31 cellular contexts compared by ENCODE assay signal in the genomic region with DNA sequence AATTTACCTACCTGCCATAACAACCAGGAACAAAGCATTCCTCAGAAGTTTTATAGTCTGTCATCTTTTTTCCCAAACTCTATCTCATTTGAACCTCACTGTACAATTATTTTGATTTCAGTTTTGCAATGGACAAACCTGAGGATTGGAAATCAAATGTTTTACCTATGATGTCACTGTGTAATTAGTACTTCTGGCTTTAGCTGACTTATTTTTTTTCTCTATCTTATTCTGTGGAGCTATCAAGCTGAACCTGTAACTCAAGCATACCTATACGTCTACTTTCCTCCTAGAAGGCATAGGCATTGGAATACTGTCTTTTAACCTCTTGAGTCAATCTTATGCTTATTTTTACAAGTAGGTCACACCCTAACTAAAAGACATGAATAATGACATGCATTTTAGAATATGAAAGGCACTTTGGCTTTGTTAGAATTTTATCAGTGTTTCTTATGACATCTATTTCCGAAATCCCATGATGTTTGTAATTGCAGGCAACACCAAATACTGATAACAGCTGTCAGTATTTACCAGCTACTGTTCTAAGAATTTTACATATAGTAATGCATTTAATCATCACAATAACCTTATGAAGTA. TPM values are rescaled to one million over a fixed set of nuclear protein-coding genes. Genes with fewer than 3 reads are reported as not detected.
"Had no signal": no experiment of that assay in that cellular context is flagged by ENCODE, and none has a peak within 500 bp of the region (broad histone marks: within the 10 kb centered on the region; RNA-seq: fewer than 3 reads in every experiment).

No MANE protein-coding gene starts in this region.

- H3K9me3 Mint-ChIP-seq: dendritic cell treated with granulocyte-macrophage colony-stimulating factor and Interleukin-4, amounts not matched to agents 40 ng/mL and 50 ng/mL, for 4 days; endodermal cell had no signal

- DNase-seq: colonic mucosa; cortex of kidney; dermis blood vessel endothelial cell; dorsolateral prefrontal cortex; effector CD4-positive, alpha-beta T cell; effector CD8-positive, alpha-beta T cell; effector memory CD4-positive, alpha-beta T cell; effector memory CD8-positive, alpha-beta T cell; endodermal cell; erythroblast; esophagus squamous epithelium; foreskin fibroblast; foreskin melanocyte; gastrocnemius medialis; glutamatergic neuron; head of caudate nucleus; heart left ventricle; heart right ventricle; hippocampal formation had no signal

- H3K36me3 ChIP-seq: colonic mucosa, esophagus muscularis mucosa, esophagus squamous epithelium, gastrocnemius medialis, gastroesophageal sphincter, heart left ventricle, heart right ventricle had no signal

- ATAC-seq: effector memory CD8-positive, alpha-beta T cell; esophagus mucosa; foreskin keratinocyte; gastrocnemius medialis; gastroesophageal sphincter; heart left ventricle; heart right ventricle had no signal

- H3K27me3 Mint-ChIP-seq: dendritic cell treated with granulocyte-macrophage colony-stimulating factor and Interleukin-4, amounts not matched to agents 40 ng/mL and 50 ng/mL, for 4 days; effector memory CD8-positive, alpha-beta T cell had no signal

- H3K4me3 Mint-ChIP-seq: dendritic cell treated with granulocyte-macrophage colony-stimulating factor and Interleukin-4, amounts not matched to agents 40 ng/mL and 50 ng/mL, for 4 days; effector memory CD8-positive, alpha-beta T cell; endodermal cell had no signal

- H3K27ac ChIP-seq: colonic mucosa, coronary artery, dorsolateral prefrontal cortex, epithelial cell of prostate, esophagus muscularis mucosa, esophagus squamous epithelium, foreskin keratinocyte, gastrocnemius medialis, gastroesophageal sphincter, heart left ventricle, heart right ventricle, hepatocyte had no signal

- H3K27me3 ChIP-seq: colonic mucosa, dorsolateral prefrontal cortex, esophagus muscularis mucosa, foreskin keratinocyte, gastrocnemius medialis, gastroesophageal sphincter, heart left ventricle, heart right ventricle, hepatocyte had no signal

- FAIRE-seq: endometrium, endothelial cell of umbilical vein, frontal cortex had no signal

- H3K27ac Mint-ChIP-seq: dendritic cell treated with granulocyte-macrophage colony-stimulating factor and Interleukin-4, amounts not matched to agents 40 ng/mL and 50 ng/mL, for 4 days; effector memory CD8-positive, alpha-beta T cell; endodermal cell had no signal

- H3K9me3 ChIP-seq: colonic mucosa, esophagus muscularis mucosa, esophagus squamous epithelium, gastrocnemius medialis, gastroesophageal sphincter, heart left ventricle, heart right ventricle had no signal

- H3K4me3 ChIP-seq: colonic mucosa, coronary artery, dorsolateral prefrontal cortex, esophagus muscularis mucosa, esophagus squamous epithelium, gastrocnemius medialis, gastroesophageal sphincter, heart left ventricle, heart right ventricle, hepatocyte had no signal

- H3K4me1 ChIP-seq: colonic mucosa, esophagus muscularis mucosa, esophagus squamous epithelium, foreskin keratinocyte, gastrocnemius medialis, gastroesophageal sphincter, heart left ventricle, heart right ventricle had no signal

RNA-seq across cellular contexts. Expression of a gene that starts 21.5 kb away (rescaled TPM):
- total RNA-seq: epithelial cell of proximal tubule had no signal
